In the genomic region with DNA sequence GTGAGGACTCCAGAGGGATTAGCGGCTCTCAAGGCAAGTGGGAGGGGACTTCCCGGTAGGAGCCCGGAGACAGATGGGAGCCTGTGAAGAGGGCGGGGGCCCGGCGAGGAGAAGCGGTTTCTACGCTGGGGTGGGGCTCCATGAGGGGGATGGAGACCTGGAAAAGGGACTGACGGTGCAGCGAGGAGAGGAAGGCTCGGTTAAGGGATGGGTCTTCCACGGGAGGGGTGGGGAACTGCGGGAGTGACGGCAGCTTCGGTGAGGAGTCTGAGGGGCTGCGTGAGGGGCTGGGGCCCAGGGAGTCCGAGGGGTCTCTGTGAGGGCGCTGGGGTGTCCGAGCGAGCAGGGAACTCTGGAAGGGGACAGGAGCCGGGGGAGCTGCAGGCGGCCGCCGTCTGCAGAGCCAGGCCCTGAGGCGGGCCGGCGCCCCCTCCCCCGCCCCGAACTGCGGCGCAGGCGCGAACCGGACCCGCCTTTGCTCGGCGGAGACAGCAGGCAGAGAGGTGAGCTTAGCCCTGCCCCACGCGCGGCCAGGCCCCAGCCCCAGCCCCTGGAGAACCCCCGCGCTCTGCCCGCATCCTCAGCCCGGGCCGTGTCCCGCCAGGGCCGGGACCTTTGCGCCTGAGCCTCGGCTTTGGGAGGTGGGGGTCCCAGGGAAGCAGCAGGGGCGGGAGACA, we compare ENCODE assay signal across 8 cellular contexts. TPM values are rescaled to one million over a fixed set of nuclear protein-coding genes. Genes with fewer than 3 reads are reported as not detected.
DNase-seq lines count a peak whose midpoint lies in the region; ATAC-seq and TF ChIP-seq lines count a peak whose summit lies in the region.

A gene with protein sequence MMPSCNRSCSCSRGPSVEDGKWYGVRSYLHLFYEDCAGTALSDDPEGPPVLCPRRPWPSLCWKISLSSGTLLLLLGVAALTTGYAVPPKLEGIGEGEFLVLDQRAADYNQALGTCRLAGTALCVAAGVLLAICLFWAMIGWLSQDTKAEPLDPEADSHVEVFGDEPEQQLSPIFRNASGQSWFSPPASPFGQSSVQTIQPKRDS (plus strand): TSS at position 472 of the 677 bp plus-strand sequence. CDS start 2,533 bp downstream, outside the sequence.

- H3K36me3 Mint-ChIP-seq in activated naive CD8-positive, alpha-beta T cell: peaks cover 5% of the 10 kb centered on the region
- no peaks in the 10 kb centered on the region for H3K36me3 Mint-ChIP-seq in neural crest cell (ENCODE audit: low read depth)

- no peak for TF ChIP-seq CTCF in GM06990 (IDR thresholded peaks at IDR 0.05; ENCODE audit: insufficient read depth, low read length, poor library complexity, severe bottlenecking)
- no peak for TF ChIP-seq CTCF in neural crest cell (conservative IDR thresholded peaks at IDR 0.05)

- H3K4me3 ChIP-seq in GM06990 (replicated peaks; ENCODE audit: low read depth, low read length): peak within 1 kb of the TSS; percentile 86

- peaks cover 11% of the 10 kb centered on the region for H3K4me1 Mint-ChIP-seq in activated naive CD8-positive, alpha-beta T cell (ENCODE audit: low read depth)
- H3K4me1 Mint-ChIP-seq in neural crest cell: peaks cover 17% of the 10 kb centered on the region

- H3K4me3 Mint-ChIP-seq in activated naive CD8-positive, alpha-beta T cell: peak within 1 kb of the TSS; percentile 92
- H3K4me3 Mint-ChIP-seq in neural crest cell: peak within 1 kb of the TSS; percentile 97

- no peaks in the 10 kb centered on the region for H3K36me3 ChIP-seq in GM06990 (ENCODE audit: control insufficient read depth, insufficient read depth, low read length)

- ATAC-seq in HG02623 (IDR thresholded peaks at IDR 0.05; ENCODE audit: unreplicated experiment) (peak; percentile 35), HG02678 (IDR thresholded peaks at IDR 0.05; ENCODE audit: unreplicated experiment) (no peak)

- DNase-seq in GM06990 (ENCODE audit: extremely low read depth, insufficient read length): peak; percentile 72
- peak; percentile 55 for DNase-seq in NCI-H446 treated with DMSO at 0.1 percent for 48 hours (lab: John Stamatoyannopoulos, UW)
- DNase-seq in glomerular endothelial cell (ENCODE audit: extremely low read depth, low read depth, low spot score): no peak
- DNase-seq in neural crest cell (ENCODE audit: low read depth, low spot score): peak; percentile 56
- no peak for DNase-seq in KBM-7

- H3K27ac Mint-ChIP-seq in activated naive CD8-positive, alpha-beta T cell: peak within 1 kb of the TSS; percentile 34
- peak within 1 kb of the TSS; percentile 90 for H3K27ac Mint-ChIP-seq in neural crest cell (ENCODE audit: unreplicated experiment)

- H3K9me3 Mint-ChIP-seq in activated naive CD8-positive, alpha-beta T cell (ENCODE audit: low read depth): peaks cover 3% of the 10 kb centered on the region
- no peaks in the 10 kb centered on the region for H3K9me3 Mint-ChIP-seq in neural crest cell

- H3K27me3 Mint-ChIP-seq in activated naive CD8-positive, alpha-beta T cell: no peaks in the 10 kb centered on the region
- H3K27me3 Mint-ChIP-seq in neural crest cell (ENCODE audit: low read depth): no peaks in the 10 kb centered on the region

- no peaks in the 10 kb centered on the region for H3K27me3 ChIP-seq in GM06990 (replicated peaks; ENCODE audit: control insufficient read depth, insufficient read depth, low read length)

- in situ Hi-C loops in KBM-7 (cut with MboI; ENCODE audit: low pct_unique_long_range_greater_than_20kb, low sequenced_read_pairs): no loop called here

RNA-seq across cellular contexts. Expression of the gene that starts here (rescaled TPM):
- total RNA-seq in glomerular endothelial cell: 36.7 and 50.8 TPM in 2 replicates
- 42.0 and 44.4 TPM in 2 replicates for total RNA-seq in neural crest cell

Comparison
In these comparisons a context has a peak if more than half of its experiments do, and no peak if none do; other contexts are left out.
1. DNase-seq: peak in GM06990 (single experiment), NCI-H446 treated with DMSO at 0.1 percent for 48 hours (single experiment) and neural crest cell (single experiment); none in glomerular endothelial cell (single experiment) and KBM-7 (single experiment).